ENCODE assay signal across 11 cellular contexts in the genomic region with DNA sequence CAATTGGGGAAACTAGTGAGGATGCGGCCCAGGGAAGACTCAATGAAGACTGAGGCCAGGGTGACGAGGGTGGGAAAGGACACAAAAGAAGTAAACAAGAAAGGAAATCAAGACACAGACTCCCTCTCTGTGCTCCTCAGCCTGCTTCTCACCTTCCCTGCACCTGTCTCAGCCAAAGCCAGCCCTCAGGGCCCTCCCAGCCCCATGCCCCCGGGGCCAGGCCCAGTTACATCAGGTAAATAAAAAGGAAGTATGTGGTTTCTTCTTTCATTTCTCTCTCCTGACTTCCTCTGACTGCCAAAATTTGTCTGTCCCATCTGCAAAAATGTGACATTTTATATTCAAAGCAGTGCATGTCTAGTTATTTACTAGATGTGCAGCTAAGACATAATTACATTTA.
A peak's percentile ranks its signal among the peaks of the same experiment; 100 is the strongest.
DNase-seq lines count a peak whose midpoint lies in the region; ATAC-seq and TF ChIP-seq lines count a peak whose summit lies in the region.
"Had no signal": no experiment of that assay in that cellular context is flagged by ENCODE, and none has a peak within 500 bp of the region (broad histone marks: within the 10 kb centered on the region; RNA-seq: fewer than 3 reads in every experiment).

No MANE protein-coding gene starts in this region.

- H3K9me3 Mint-ChIP-seq in stimulated activated naive CD8-positive, alpha-beta T cell treated with anti-CD3 and anti-CD28 coated beads, Interleukin-15, Interleukin-2, amounts not matched to agents 100 ng/mL and 50 ng/mL, for 24 hours = no peaks in the 10 kb centered on the region
- H3K9me3 Mint-ChIP-seq in type B pancreatic cell (no peaks in the 10 kb centered on the region), progenitor cell of endocrine pancreas (ENCODE audit: low read depth) (no peaks in the 10 kb centered on the region)

- H3K27me3 ChIP-seq in RWPE2 (ENCODE audit: insufficient read depth, poor library complexity, severe bottlenecking) = no peaks in the 10 kb centered on the region
- 0 out of 2 replicates have a peak, but pooled peaks cover 2% of the 10 kb centered on the region for H3K27me3 ChIP-seq in MG63

- TF ChIP-seq CTCF in RWPE2 (IDR thresholded peaks at IDR 0.05; ENCODE audit: poor library complexity, severe bottlenecking) (no peak), type B pancreatic cell (conservative IDR thresholded peaks at IDR 0.05) (no peak), progenitor cell of endocrine pancreas (IDR thresholded peaks at IDR 0.05; ENCODE audit: unreplicated experiment) (no peak)

- no peak overlapping the region for H3K4me3 Mint-ChIP-seq in stimulated activated naive CD8-positive, alpha-beta T cell treated with anti-CD3 and anti-CD28 coated beads, Interleukin-15, Interleukin-2, amounts not matched to agents 100 ng/mL and 50 ng/mL, for 24 hours
- H3K4me3 Mint-ChIP-seq in type B pancreatic cell (peak overlapping the region; percentile 9), progenitor cell of endocrine pancreas (ENCODE audit: low read depth) (no peak overlapping the region)
- H3K4me3 Mint-ChIP-seq: activated CD4-positive, alpha-beta T cell treated with anti-CD3 and anti-CD28 coated beads for 36 hours had no signal

- no peaks in the 10 kb centered on the region for H3K9me3 ChIP-seq in RWPE2 (ENCODE audit: severe bottlenecking)
- no peaks in the 10 kb centered on the region for H3K9me3 ChIP-seq in MG63

- H3K4me1 ChIP-seq in RWPE2 (ENCODE audit: insufficient read depth, poor library complexity, severe bottlenecking) = peaks cover 20% of the 10 kb centered on the region

- peaks cover 24% of the 10 kb centered on the region for H3K4me1 Mint-ChIP-seq in stimulated activated naive CD8-positive, alpha-beta T cell treated with anti-CD3 and anti-CD28 coated beads, Interleukin-15, Interleukin-2, amounts not matched to agents 100 ng/mL and 50 ng/mL, for 24 hours (ENCODE audit: low read depth)
- peaks cover 39% of the 10 kb centered on the region for H3K4me1 Mint-ChIP-seq in type B pancreatic cell (ENCODE audit: unreplicated experiment)
- H3K4me1 Mint-ChIP-seq in progenitor cell of endocrine pancreas (ENCODE audit: low read depth) = peaks cover 15% of the 10 kb centered on the region

- H3K4me3 ChIP-seq in RWPE2 (ENCODE audit: severe bottlenecking) (no peak overlapping the region), MG63 (no peak overlapping the region)

- H3K27me3 Mint-ChIP-seq in stimulated activated naive CD8-positive, alpha-beta T cell treated with anti-CD3 and anti-CD28 coated beads, Interleukin-15, Interleukin-2, amounts not matched to agents 100 ng/mL and 50 ng/mL, for 24 hours = peaks cover 8% of the 10 kb centered on the region
- H3K27me3 Mint-ChIP-seq in type B pancreatic cell (peaks cover 15% of the 10 kb centered on the region), progenitor cell of endocrine pancreas (peaks cover 58% of the 10 kb centered on the region)
- H3K27me3 Mint-ChIP-seq: activated CD4-positive, alpha-beta T cell treated with anti-CD3 and anti-CD28 coated beads for 36 hours had no signal

- H3K27ac Mint-ChIP-seq in stimulated activated naive CD8-positive, alpha-beta T cell treated with anti-CD3 and anti-CD28 coated beads, Interleukin-15, Interleukin-2, amounts not matched to agents 100 ng/mL and 50 ng/mL, for 24 hours = peak overlapping the region; percentile 49
- H3K27ac Mint-ChIP-seq in type B pancreatic cell (no peak overlapping the region), progenitor cell of endocrine pancreas (no peak overlapping the region)

- no peaks in the 10 kb centered on the region for H3K36me3 ChIP-seq in RWPE2 (ENCODE audit: low read depth)
- no peaks in the 10 kb centered on the region for H3K36me3 ChIP-seq in MG63

- DNase-seq in stimulated activated naive CD8-positive, alpha-beta T cell treated with anti-CD3 and anti-CD28 coated beads, Interleukin-15, Interleukin-2, amounts not matched to agents 100 U/mL and 50 U/mL, for 24 hours = no peak
- peak; percentile 42 for DNase-seq in RWPE2 (ENCODE audit: low spot score)
- DNase-seq in type B pancreatic cell (ENCODE audit: extremely low spot score, unreplicated experiment) = no peak
- DNase-seq in NCI-H2227 treated with DMSO at 0.1 percent for 48 hours (lab: John Stamatoyannopoulos, UW) = no peak
- DNase-seq in progenitor cell of endocrine pancreas (ENCODE audit: low spot score, unreplicated experiment) = no peak
- no peak for DNase-seq in MG63
- DNase-seq: activated CD4-positive, alpha-beta T cell treated with anti-CD3 and anti-CD28 coated beads for 36 hours; NCI-H1694 treated with DMSO at 0.1 percent for 48 hours; Right ventricle myocardium superior had no signal

- H3K36me3 Mint-ChIP-seq in stimulated activated naive CD8-positive, alpha-beta T cell treated with anti-CD3 and anti-CD28 coated beads, Interleukin-15, Interleukin-2, amounts not matched to agents 100 ng/mL and 50 ng/mL, for 24 hours (ENCODE audit: low read depth) = no peaks in the 10 kb centered on the region
- no peaks in the 10 kb centered on the region for H3K36me3 Mint-ChIP-seq in type B pancreatic cell
- H3K36me3 Mint-ChIP-seq in progenitor cell of endocrine pancreas (ENCODE audit: insufficient read depth) = no peaks in the 10 kb centered on the region

- no peak for ATAC-seq in stimulated activated naive CD8-positive, alpha-beta T cell treated with anti-CD3 and anti-CD28 coated beads, Interleukin-15, Interleukin-2, amounts not matched to agents 100 U/mL and 50 U/mL, for 24 hours
- peak; percentile 55 for ATAC-seq in HG03135 (IDR thresholded peaks at IDR 0.05; ENCODE audit: unreplicated experiment)
- ATAC-seq in RWPE2 (ENCODE audit: low read depth) = no peak

- H3K27ac ChIP-seq in RWPE2 (ENCODE audit: poor library complexity, severe bottlenecking) = no peak overlapping the region
